8 cellular contexts compared by ENCODE assay signal in the genomic region with DNA sequence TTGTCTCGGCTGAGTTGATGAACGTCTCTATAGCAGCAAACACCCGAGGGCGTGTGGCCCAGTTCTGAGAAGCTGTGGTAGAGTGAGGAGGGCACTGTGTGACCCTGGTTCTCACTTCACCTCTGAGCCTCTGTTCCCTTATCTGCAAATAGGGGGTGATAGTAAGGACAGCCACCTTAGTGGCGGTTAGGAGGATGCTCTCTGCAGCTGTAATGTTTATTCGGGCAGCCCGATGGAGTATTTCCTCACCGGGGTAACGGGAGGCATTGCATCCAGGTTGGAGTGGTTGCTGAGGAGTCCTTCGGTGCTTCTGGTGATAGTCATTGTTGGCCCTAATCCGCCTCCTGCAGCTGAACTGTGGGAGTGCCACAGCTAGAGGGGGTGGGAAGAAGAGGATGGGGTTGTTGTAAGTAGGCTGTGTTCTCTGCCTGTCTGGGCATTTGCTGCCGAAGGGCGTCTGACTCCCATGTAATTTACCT. TPM values are rescaled to one million over a fixed set of nuclear protein-coding genes. Genes with fewer than 3 reads are reported as not detected.
DNase-seq lines count a peak whose midpoint lies in the region; ATAC-seq, FAIRE-seq and TF ChIP-seq lines count a peak whose summit lies in the region.

No MANE protein-coding gene starts in this region.

- 13 to 16% methylated on average over 13 of the region's 13 CpGs for WGBS in lower leg skin, 2 donors

- peaks cover 56% of the 10 kb centered on the region for H3K36me3 Mint-ChIP-seq in stimulated activated effector memory CD8-positive, alpha-beta T cell treated with anti-CD3 and anti-CD28 coated beads, Interleukin-12 subunit alpha, Interleukin-12 subunit beta, amount 100 ng/mL, for 72 hours

- DNase-seq in HCEC 1CT (peak; percentile 42), RWPE2 (ENCODE audit: low spot score) (no peak), bronchial epithelial cell (ENCODE audit: low read depth) (peak; percentile 71), iris pigment epithelial cell (ENCODE audit: low read depth) (peak; percentile 68), lower leg skin (ENCODE audit: low spot score in 2 of 2) (no peak)
- peak in 1 of 2 donors; percentile 67 for DNase-seq in stimulated activated effector memory CD8-positive, alpha-beta T cell treated with anti-CD3 and anti-CD28 coated beads, Interleukin-12 subunit alpha, Interleukin-12 subunit beta, amount 100 ng/mL, for 72 hours (ENCODE audit: low spot score in 2 of 2)

- H3K36me3 ChIP-seq in RWPE2 (ENCODE audit: low read depth), result peaks cover 17% of the 10 kb centered on the region
- H3K36me3 ChIP-seq in bronchial epithelial cell (ENCODE audit: control insufficient read depth, insufficient read depth, low read length), result no peaks in the 10 kb centered on the region

- no peak overlapping the region for H3K27ac ChIP-seq in RWPE2 (ENCODE audit: poor library complexity, severe bottlenecking)

- peak overlapping the region; percentile 71 for H3K4me3 Mint-ChIP-seq in stimulated activated effector memory CD8-positive, alpha-beta T cell treated with anti-CD3 and anti-CD28 coated beads, Interleukin-12 subunit alpha, Interleukin-12 subunit beta, amount 100 ng/mL, for 72 hours

- peaks cover 53% of the 10 kb centered on the region for H3K4me1 ChIP-seq in RWPE2 (ENCODE audit: insufficient read depth, poor library complexity, severe bottlenecking)

- no peak for FAIRE-seq in bronchial epithelial cell (lab: Jason Lieb, UNC)

- ATAC-seq in RWPE2 (ENCODE audit: low read depth) (0 out of 3 replicates have a peak, but pooled peaks have one; percentile 10), GM18505 (IDR thresholded peaks at IDR 0.05; ENCODE audit: unreplicated experiment) (no peak), GM18520 (IDR thresholded peaks at IDR 0.05; ENCODE audit: unreplicated experiment) (no peak)
- ATAC-seq in stimulated activated effector memory CD8-positive, alpha-beta T cell treated with anti-CD3 and anti-CD28 coated beads, Interleukin-12 subunit alpha, Interleukin-12 subunit beta, amount 100 ng/mL, for 72 hours, result peak; percentile 81

- no peaks in the 10 kb centered on the region for H3K9me3 Mint-ChIP-seq in stimulated activated effector memory CD8-positive, alpha-beta T cell treated with anti-CD3 and anti-CD28 coated beads, Interleukin-12 subunit alpha, Interleukin-12 subunit beta, amount 100 ng/mL, for 72 hours

- H3K27ac Mint-ChIP-seq in stimulated activated effector memory CD8-positive, alpha-beta T cell treated with anti-CD3 and anti-CD28 coated beads, Interleukin-12 subunit alpha, Interleukin-12 subunit beta, amount 100 ng/mL, for 72 hours, result peak overlapping the region; percentile 92

- no peaks in the 10 kb centered on the region for H3K9me3 ChIP-seq in RWPE2 (ENCODE audit: severe bottlenecking)

- H3K27me3 ChIP-seq in RWPE2 (ENCODE audit: insufficient read depth, poor library complexity, severe bottlenecking) (no peaks in the 10 kb centered on the region), bronchial epithelial cell (ENCODE audit: control insufficient read depth, insufficient read depth, low read length) (no peaks in the 10 kb centered on the region)

- intact Hi-C loops in lower leg skin (cut with DNase I; ENCODE audit: low total_unique reads), result loop anchor here (10.0 kb wide), 1 partner anchor 53 kb away; no protein-coding TSS in a partner anchor

- H3K4me1 Mint-ChIP-seq in stimulated activated effector memory CD8-positive, alpha-beta T cell treated with anti-CD3 and anti-CD28 coated beads, Interleukin-12 subunit alpha, Interleukin-12 subunit beta, amount 100 ng/mL, for 72 hours, result peaks cover 78% of the 10 kb centered on the region

- H3K4me3 ChIP-seq in RWPE2 (ENCODE audit: severe bottlenecking), result no peak overlapping the region
- no peak overlapping the region for H3K4me3 ChIP-seq in bronchial epithelial cell (ENCODE audit: low read depth, low read length)
- no peak overlapping the region for H3K4me3 ChIP-seq in lower leg skin (ENCODE audit: low read depth, poor library complexity, severe bottlenecking)

- TF ChIP-seq POLR2A in lower leg skin (IDR thresholded peaks at IDR 0.05) (no peak), GM18505 (IDR thresholded peaks at IDR 0.05; ENCODE audit: borderline replicate concordance, extremely low read depth, insufficient read depth, insufficient read length) (no peak)

- TF ChIP-seq CTCF in RWPE2 (IDR thresholded peaks at IDR 0.05; ENCODE audit: poor library complexity, severe bottlenecking) (no peak), bronchial epithelial cell (IDR thresholded peaks at IDR 0.05; ENCODE audit: insufficient read depth, low read length, severe bottlenecking) (peak; percentile 55), lower leg skin (IDR thresholded peaks at IDR 0.05) (no peak)

RNA-seq across cellular contexts. Expression of gene PRRC2B, which starts 13.9 kb away (rescaled TPM):
- total RNA-seq in bronchial epithelial cell (20.0 and 33.3 TPM in 2 replicates), lower leg skin (100 to 1,000 TPM; 102 to 168 (median 144) TPM)

Comparison
In these comparisons a context has a peak if more than half of its experiments do, and no peak if none do; other contexts are left out.
1. DNase-seq: peak in HCEC 1CT (single experiment), bronchial epithelial cell (single experiment) and iris pigment epithelial cell (single experiment); none in RWPE2 (single experiment) and lower leg skin (0 of 2).
2. ATAC-seq: peak in RWPE2 (single experiment) and stimulated activated effector memory CD8-positive, alpha-beta T cell treated with anti-CD3 and anti-CD28 coated beads, Interleukin-12 subunit alpha, Interleukin-12 subunit beta, amount 100 ng/mL, for 72 hours (single experiment); none in GM18505 (single experiment) and GM18520 (single experiment).